Comparison of ENCODE assay signal across 8 cellular contexts in the genomic region with DNA sequence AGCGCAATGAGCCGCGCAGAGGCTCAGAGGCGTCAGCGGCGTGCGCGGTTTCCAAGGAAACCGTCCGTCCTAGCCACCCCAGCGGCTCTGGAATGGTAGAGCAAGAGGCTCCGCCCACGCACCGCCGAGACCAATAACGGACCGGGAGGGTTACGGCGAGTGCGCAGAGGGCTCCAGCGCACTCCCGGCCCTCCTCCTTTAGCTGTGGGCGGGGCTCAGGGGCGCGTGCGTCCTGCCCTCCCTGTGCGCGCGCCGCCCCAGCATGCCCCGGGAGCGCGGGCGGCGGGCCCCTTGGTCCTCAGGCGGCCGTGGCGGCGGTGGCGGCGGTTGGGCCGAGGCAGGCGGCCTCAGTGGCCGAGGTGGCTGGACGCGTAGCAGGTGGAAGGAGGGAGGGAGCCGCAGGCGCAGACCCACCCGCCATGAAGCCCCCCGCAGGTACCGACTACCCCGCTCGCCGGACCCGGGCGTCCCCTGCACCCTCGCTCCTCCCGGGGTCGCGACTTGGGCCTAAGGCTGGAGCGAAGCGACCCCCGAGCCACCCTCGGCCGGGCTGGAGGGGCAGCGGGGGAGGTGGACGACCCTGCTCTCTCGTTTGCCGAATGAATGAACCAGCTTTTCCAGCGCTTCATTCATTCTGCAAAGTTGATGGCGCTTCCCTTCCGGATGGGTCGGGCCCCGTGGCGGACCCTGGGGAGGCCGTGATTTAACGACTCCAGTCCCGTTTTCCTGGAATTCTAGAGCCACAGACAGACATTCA. TPM values are rescaled to one million over a fixed set of nuclear protein-coding genes. Genes with fewer than 3 reads are reported as not detected.
DNase-seq lines count a peak whose midpoint lies in the region; ATAC-seq and TF ChIP-seq lines count a peak whose summit lies in the region.

TSS of gene THOP1 (plus strand) at position 260 of the 757 bp plus-strand sequence. CDS start at position 420, 160 bp downstream.

- peak within 1 kb of the TSS; percentile 69 for H3K9ac ChIP-seq in mucosa of stomach (ENCODE audit: low read length)

- intact Hi-C loops in Panc1 (cut with micrococcal nuclease; ENCODE audit: unreplicated experiment) = no loop called here

- H3K4me1 ChIP-seq in Panc1 (ENCODE audit: control insufficient read depth, insufficient read depth, low read length) = peaks cover 12% of the 10 kb centered on the region
- peaks cover 0 to 6% of the 10 kb centered on the region in 2 donors for H3K4me1 ChIP-seq in esophagus (ENCODE audit: control insufficient read depth in 2 of 2, insufficient read depth in 2 of 2, low read length in 1 of 2)
- peaks cover 24% of the 10 kb centered on the region for H3K4me1 ChIP-seq in mucosa of stomach (ENCODE audit: control insufficient read depth, insufficient read depth, low read length)

- no peaks in the 10 kb centered on the region for H3K9me3 ChIP-seq in Panc1 (ENCODE audit: control insufficient read depth, insufficient read depth, low read depth, low read length)
- H3K9me3 ChIP-seq in esophagus (ENCODE audit: control insufficient read depth in 2 of 2, insufficient read depth in 1 of 2, low read depth in 1 of 2, low read length in 1 of 2) = no peaks in the 10 kb centered on the region
- no peaks in the 10 kb centered on the region for H3K9me3 ChIP-seq in mucosa of stomach (ENCODE audit: control insufficient read depth, low read length)

- peaks cover 9% of the 10 kb centered on the region for H3K36me3 ChIP-seq in Panc1 (ENCODE audit: control insufficient read depth, insufficient read depth, low read length)
- peaks cover 0 to 3% of the 10 kb centered on the region in 2 donors for H3K36me3 ChIP-seq in esophagus (ENCODE audit: control insufficient read depth in 2 of 2, insufficient read depth in 2 of 2, low read length in 1 of 2)
- H3K36me3 ChIP-seq in mucosa of stomach (ENCODE audit: control insufficient read depth, insufficient read depth, low read length) = no peaks in the 10 kb centered on the region

- peak; percentile 98 for DNase-seq in DMS153 (lab: John Stamatoyannopoulos, UW)
- peak; percentile 97 for DNase-seq in KG1 (lab: John Stamatoyannopoulos, UW)
- DNase-seq in Panc1 (ENCODE audit: low read depth, low spot score) = peak; percentile 84
- DNase-seq in activated T-cell treated with anti-CD3 and anti-CD28 coated beads, Interleukin-2, amount 50 U/mL, for 4 hours = peak; percentile 99
- DNase-seq in stimulated activated CD8-positive, alpha-beta memory T cell treated with anti-CD3 and anti-CD28 coated beads, Interleukin-7, amount 100 ng/mL, for 1 hour (ENCODE audit: low read depth in 2 of 2) = peak; percentile 90 to 96

- peaks cover 2% of the 10 kb centered on the region for H3K36me3 Mint-ChIP-seq in activated T-cell treated with anti-CD3 and anti-CD28 coated beads, Interleukin-2, amount 50 U/mL, for 4 hours (ENCODE audit: insufficient read depth)

- no peak for TF ChIP-seq CTCF in Panc1 (IDR thresholded peaks at IDR 0.05)

- peaks cover 44% of the 10 kb centered on the region for H3K4me1 Mint-ChIP-seq in activated T-cell treated with anti-CD3 and anti-CD28 coated beads, Interleukin-2, amount 50 U/mL, for 4 hours (ENCODE audit: low read depth)

- peak; percentile 39 for ATAC-seq in GM21717 (IDR thresholded peaks at IDR 0.05; ENCODE audit: unreplicated experiment)
- peak; percentile 96 for ATAC-seq in Panc1
- ATAC-seq in activated T-cell treated with anti-CD3 and anti-CD28 coated beads, Interleukin-2, amount 50 U/mL, for 4 hours = peak; percentile 83 to 89

- H3K9me3 Mint-ChIP-seq in activated T-cell treated with anti-CD3 and anti-CD28 coated beads, Interleukin-2, amount 50 U/mL, for 4 hours = no peaks in the 10 kb centered on the region

- peak within 1 kb of the TSS; percentile 66 to 80 for H3K4me3 ChIP-seq in Panc1 (ENCODE audit: low read depth in 2 of 2, low read length in 2 of 2)
- H3K4me3 ChIP-seq in esophagus (ENCODE audit: low read depth in 1 of 2, low read length in 2 of 2) = peak within 1 kb of the TSS; percentile 87 to 94
- peak within 1 kb of the TSS; percentile 66 for H3K4me3 ChIP-seq in mucosa of stomach (ENCODE audit: low read length)

- CTCF ChIA-PET in Panc1 (lab: Charles Lee) = interaction anchor here (1.0 kb wide), 1 partner anchor 137 kb away, joined by 3 read pairs; no protein-coding TSS in a partner anchor

- peak within 1 kb of the TSS; percentile 92 for H3K4me3 Mint-ChIP-seq in activated T-cell treated with anti-CD3 and anti-CD28 coated beads, Interleukin-2, amount 50 U/mL, for 4 hours

- POLR2A ChIA-PET in Panc1 (lab: Charles Lee) = no interaction called here

- TSS peak; percentile 93 for BruUV-seq in Panc1 (replicated peaks; lab: Mats Ljungman, UMichigan)

- 1% methylated on average over 49 to 78 of the region's 78 CpGs for WGBS in esophagus, 2 donors

- H3K27me3 ChIP-seq in Panc1 (ENCODE audit: control insufficient read depth, insufficient read depth, low read length) (no peaks in the 10 kb centered on the region), esophagus (ENCODE audit: control insufficient read depth in 1 of 2, insufficient read depth in 2 of 2, low read length in 2 of 2) (no peaks in the 10 kb centered on the region), mucosa of stomach (ENCODE audit: control insufficient read depth, insufficient read depth, low read length) (no peaks in the 10 kb centered on the region)

- H3K27ac ChIP-seq in Panc1 (ENCODE audit: low read length) = peak within 1 kb of the TSS; percentile 89
- peak within 1 kb of the TSS; percentile 46 to 52 for H3K27ac ChIP-seq in esophagus (ENCODE audit: low read depth in 2 of 2, low read length in 1 of 2)

- in situ Hi-C loops in Panc1 (cut with HindIII; ENCODE audit: low pct_unique_long_range_greater_than_20kb, low sequenced_read_pairs) = no loop called here

- H3K27me3 Mint-ChIP-seq in activated T-cell treated with anti-CD3 and anti-CD28 coated beads, Interleukin-2, amount 50 U/mL, for 4 hours (ENCODE audit: low read depth) = no peaks in the 10 kb centered on the region

RNA-seq across cellular contexts. Expression of gene THOP1, which starts in this region (rescaled TPM):
- total RNA-seq in Panc1 (2021; ENCODE audit: unreplicated experiment) = 143 TPM
- polyA plus RNA-seq in Panc1 (2012; ENCODE audit: insufficient read length) = 180 TPM
- 100 to 1,000 TPM; 180 to 212 (median 188) TPM for total RNA-seq in activated T-cell treated with anti-CD3 and anti-CD28 coated beads, Interleukin-2, amount 50 U/mL, for 4 hours
- 10 to 100 TPM; 56.5 to 77.4 TPM for polyA plus RNA-seq in esophagus

Comparison
In these comparisons a context has a peak if more than half of its experiments do, and no peak if none do; other contexts are left out.
1. Peak in every context shown above with its lines: DNase-seq, ATAC-seq, H3K4me3 ChIP-seq and H3K27ac ChIP-seq.
2. ATAC-seq: peak in every context shown above with its lines; median percentile 96 in Panc1; 86 in activated T-cell treated with anti-CD3 and anti-CD28 coated beads, Interleukin-2, amount 50 U/mL, for 4 hours; 39 in GM21717.